ENCODE assay signal across 16 cellular contexts in genomic region chr5:96691503-96692303, GRCh38. TPM values are rescaled to one million over a fixed set of nuclear protein-coding genes. Genes with fewer than 3 reads are reported as not detected.
DNase-seq lines count a peak whose midpoint lies in the region; ATAC-seq and TF ChIP-seq lines count a peak whose summit lies in the region.
"Had no signal": no experiment of that assay in that cellular context is flagged by ENCODE, and none has a peak within 500 bp of the region (broad histone marks: within the 10 kb centered on the region; RNA-seq: fewer than 3 reads in every experiment).

No MANE protein-coding gene starts in this region.

- H3K9ac ChIP-seq in mesendoderm (ENCODE audit: low read length), result no peak overlapping the region

- no peak overlapping the region for H3K18ac ChIP-seq in mesendoderm (ENCODE audit: low read length)

- H3K36me3 ChIP-seq in gastrocnemius medialis (peaks cover 0 to 8% of the 10 kb centered on the region in 2 donors), mesendoderm (ENCODE audit: control insufficient read depth, insufficient read depth, low read length) (no peaks in the 10 kb centered on the region)

- no peak overlapping the region for H4K5ac ChIP-seq in mesendoderm (ENCODE audit: low read length)

- H3K4me3 ChIP-seq in foreskin fibroblast (ENCODE audit: low read depth in 1 of 2, low read length in 2 of 2) (no peak overlapping the region), gastrocnemius medialis (no peak overlapping the region), mesendoderm (ENCODE audit: low read length) (no peak overlapping the region)

- peaks cover 12 to 25% of the 10 kb centered on the region in 2 donors for H3K4me1 ChIP-seq in gastrocnemius medialis
- H3K4me1 ChIP-seq in mesendoderm (ENCODE audit: control insufficient read depth, low read depth, low read length), result no peaks in the 10 kb centered on the region

- H4K8ac ChIP-seq in mesendoderm (ENCODE audit: low read depth, low read length), result no peak overlapping the region

- H2AK5ac ChIP-seq in mesendoderm (ENCODE audit: low read length), result no peak overlapping the region

- in situ Hi-C loops in gastrocnemius medialis (cut with MboI; ENCODE audit: low sequenced_read_pairs in 4 of 4), result loop anchor here in 1 of 4 donors (5.0 to 10.0 kb wide), 2 partner anchors 79 to 347 kb away; no protein-coding TSS in a partner anchor

- no peak overlapping the region for H3K23ac ChIP-seq in mesendoderm (ENCODE audit: low read length)

- TF ChIP-seq POLR2A in gastrocnemius medialis (IDR thresholded peaks at IDR 0.05), result no peak

- no CpG with 5 or more reads among the region's 2 CpGs for WGBS in mesendoderm (ENCODE audit: extremely low coverage, insufficient coverage, low lambda C conversion rate)

- H3K27ac ChIP-seq in gastrocnemius medialis, result peak overlapping the region in 3 of 4 donors; percentile 61 to 73 (median 66)
- no peak overlapping the region for H3K27ac ChIP-seq in mesendoderm (ENCODE audit: low read depth, low read length)

- no peak overlapping the region for H2BK5ac ChIP-seq in mesendoderm (ENCODE audit: low read length)

- intact Hi-C loops in gastrocnemius medialis (cut with DNase I; ENCODE audit: low total_unique reads), result loop anchor here (1.0 kb wide), 1 partner anchor 15 kb away; no protein-coding TSS in a partner anchor

- no peaks in the 10 kb centered on the region for H3K9me3 ChIP-seq in gastrocnemius medialis

- no peak overlapping the region for H2BK15ac ChIP-seq in mesendoderm (replicated peaks; ENCODE audit: low read depth)

- H3K4me2 ChIP-seq in mesendoderm (ENCODE audit: low read length), result no peak overlapping the region

- H3K56ac ChIP-seq in mesendoderm (ENCODE audit: low read length), result no peak overlapping the region

- ATAC-seq in gastrocnemius medialis (peak; percentile 6 to 33), GM19328 (IDR thresholded peaks at IDR 0.05; ENCODE audit: unreplicated experiment) (no peak)
- ATAC-seq: naive thymus-derived CD8-positive, alpha-beta T cell had no signal

- no peaks in the 10 kb centered on the region for H3K79me1 ChIP-seq in mesendoderm (ENCODE audit: low read length)

- no peak for TF ChIP-seq CTCF in foreskin fibroblast (IDR thresholded peaks at IDR 0.05; ENCODE audit: low read depth, low read length)
- no peak for TF ChIP-seq CTCF in gastrocnemius medialis (IDR thresholded peaks at IDR 0.05 in 4 of 5, conservative IDR thresholded peaks at IDR 0.05 in 1 of 5)

- H3K4ac ChIP-seq in mesendoderm (ENCODE audit: low read depth, low read length), result no peak overlapping the region

- H2BK120ac ChIP-seq in mesendoderm (ENCODE audit: low read depth, low read length), result no peak overlapping the region

- DNase-seq in GM03348 (ENCODE audit: low spot score), result peak; percentile 62
- peak; percentile 20 for DNase-seq in amniotic stem cell (lab: John Stamatoyannopoulos, UW)
- DNase-seq in foreskin fibroblast, result peak; percentile 26 to 66
- no peak for DNase-seq in gastrocnemius medialis
- no peak for DNase-seq in occipital lobe (lab: John Stamatoyannopoulos, UW)
- no peak for DNase-seq in NCI-H1092 treated with DMSO at 0.1 percent for 48 hours (lab: John Stamatoyannopoulos, UW)
- DNase-seq in mesendoderm, result no peak
- DNase-seq: activated CD8-positive, alpha-beta memory T cell treated with anti-CD3 and anti-CD28 coated beads for 24 hours; activated gamma-delta T cell treated with Interleukin-2 at 50 U/mL for 16 hours; central memory CD4-positive, alpha-beta T cell; GDM1; kidney; naive thymus-derived CD8-positive, alpha-beta T cell; NCI-H2029; SHP77 treated with DMSO at 0.1 percent for 48 hours had no signal

- no peaks in the 10 kb centered on the region for H3K79me2 ChIP-seq in mesendoderm (ENCODE audit: control insufficient read depth, insufficient read depth, low read length)

- H3K27me3 ChIP-seq in gastrocnemius medialis, result no peaks in the 10 kb centered on the region
- no peaks in the 10 kb centered on the region for H3K27me3 ChIP-seq in mesendoderm (ENCODE audit: insufficient read depth, low read length, poor library complexity)

RNA-seq across cellular contexts. Expression of gene CAST, which starts 29.5 kb away (rescaled TPM):
- total RNA-seq in gastrocnemius medialis (100 to 1,000 TPM; 321 to 971 (median 445) TPM), occipital lobe (13.4 TPM)
- 22.7 TPM for polyA plus RNA-seq in mesendoderm (2013, experiment 1 of 2)
- 25.6 TPM for polyA plus RNA-seq in mesendoderm (2013, experiment 2 of 2)

Comparison
In these comparisons a context has a peak if more than half of its experiments do, and no peak if none do; other contexts are left out.
1. DNase-seq: peak in GM03348 (single experiment), amniotic stem cell (single experiment) and foreskin fibroblast (2 of 2); none in gastrocnemius medialis (0 of 2), occipital lobe (single experiment), NCI-H1092 treated with DMSO at 0.1 percent for 48 hours (single experiment) and mesendoderm (single experiment).
2. RNA of gene CAST, which starts 29.5 kb away (total RNA-seq): 321 to 971 TPM in gastrocnemius medialis; 13.4 TPM in occipital lobe (single experiment); every median in the first group is over 10 times any median in the second.